In genomic region chr2:24015562-24016375, GRCh38 we compare ENCODE assay signal across 1 cellular context.
A peak's percentile ranks its signal among the peaks of the same experiment; 100 is the strongest.
TF ChIP-seq lines count a peak whose summit lies in the region.

No MANE protein-coding gene starts in this region.

TF ChIP-seq in HepG2, 621 proteins besides CTCF, POLR2A, EP300 and RAD21 (continued from another document and continues in another):
- TF ChIP-seq ARID4A (CRISPR knock-in tag; IDR thresholded peaks at IDR 0.05; ENCODE audit: borderline replicate concordance) (peak; percentile 53; the same call in 1 of the 2 replicates), ZNF318 (CRISPR knock-in tag; IDR thresholded peaks at IDR 0.05) (no peak), ZNF670 (CRISPR knock-in tag; IDR thresholded peaks at IDR 0.05; ENCODE audit: borderline replicate concordance) (peak; percentile 93), KDM6A (CRISPR knock-in tag; IDR thresholded peaks at IDR 0.05; ENCODE audit: low read depth) (peak; percentile 79), ZNF766 (CRISPR knock-in tag; IDR thresholded peaks at IDR 0.05; ENCODE audit: borderline replicate concordance) (0 out of 2 replicates have a peak, but pooled peaks have one; percentile 22), NFYB (CRISPR knock-in tag; IDR thresholded peaks at IDR 0.05) (no peak), ZSCAN30 (CRISPR knock-in tag; IDR thresholded peaks at IDR 0.05) (0 out of 2 replicates have a peak, but pooled peaks have one; percentile 63), ZNF451 (CRISPR knock-in tag; IDR thresholded peaks at IDR 0.05) (peak; percentile 59; the same call in 1 of the 2 replicates), ISL2 (CRISPR knock-in tag; IDR thresholded peaks at IDR 0.05) (0 out of 2 replicates have a peak, but pooled peaks have one; percentile 29), ZSCAN25 (CRISPR knock-in tag; IDR thresholded peaks at IDR 0.05) (0 out of 2 replicates have a peak, but pooled peaks have one; percentile 40), ZNF256 (CRISPR knock-in tag; conservative IDR thresholded peaks at IDR 0.05) (no peak), PLSCR1 (CRISPR knock-in tag; IDR thresholded peaks at IDR 0.05; ENCODE audit: borderline replicate concordance) (no peak), DDIT3 (CRISPR knock-in tag; IDR thresholded peaks at IDR 0.05) (0 out of 2 replicates have a peak, but pooled peaks have one; percentile 42), ONECUT2 (CRISPR knock-in tag; IDR thresholded peaks at IDR 0.05) (no peak), SALL2 (CRISPR knock-in tag; IDR thresholded peaks at IDR 0.05) (no peak), HMGXB3 (CRISPR knock-in tag; IDR thresholded peaks at IDR 0.05; ENCODE audit: borderline replicate concordance) (peak; percentile 34; the same call in 1 of the 2 replicates), ZNF44 (CRISPR knock-in tag; IDR thresholded peaks at IDR 0.05) (no peak), PAF1 (CRISPR knock-in tag; IDR thresholded peaks at IDR 0.05) (no peak), GABPA (IDR thresholded peaks at IDR 0.05; ENCODE audit: low read depth, low read length) (no peak), GABPA (CRISPR knock-in tag; IDR thresholded peaks at IDR 0.05; ENCODE audit: low read depth) (peak; percentile 29; the same call in 1 of the 2 replicates), ZNF547 (CRISPR knock-in tag; IDR thresholded peaks at IDR 0.05) (no peak), RELA (CRISPR knock-in tag; IDR thresholded peaks at IDR 0.05) (no peak), FOXM1 (CRISPR knock-in tag; IDR thresholded peaks at IDR 0.05) (no peak), GFI1 (CRISPR knock-in tag; IDR thresholded peaks at IDR 0.05; ENCODE audit: borderline replicate concordance) (peak; percentile 87; the same call in 1 of the 2 replicates), TAF1 (CRISPR knock-in tag; IDR thresholded peaks at IDR 0.05) (peak; percentile 40; the same call in 1 of the 2 replicates), ZKSCAN1 (IDR thresholded peaks at IDR 0.05; ENCODE audit: low read length) (no peak), NPAS2 (CRISPR knock-in tag; IDR thresholded peaks at IDR 0.05; ENCODE audit: borderline replicate concordance) (no peak), BCL6 (CRISPR knock-in tag; IDR thresholded peaks at IDR 0.05) (peak; percentile 56)
- TF ChIP-seq, protein P1, sequence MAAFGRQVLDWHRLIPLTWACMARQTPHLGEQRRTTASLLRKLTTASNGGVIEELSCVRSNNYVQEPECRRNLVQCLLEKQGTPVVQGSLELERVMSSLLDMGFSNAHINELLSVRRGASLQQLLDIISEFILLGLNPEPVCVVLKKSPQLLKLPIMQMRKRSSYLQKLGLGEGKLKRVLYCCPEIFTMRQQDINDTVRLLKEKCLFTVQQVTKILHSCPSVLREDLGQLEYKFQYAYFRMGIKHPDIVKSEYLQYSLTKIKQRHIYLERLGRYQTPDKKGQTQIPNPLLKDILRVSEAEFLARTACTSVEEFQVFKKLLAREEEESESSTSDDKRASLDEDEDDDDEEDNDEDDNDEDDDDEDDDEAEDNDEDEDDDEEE (CRISPR knock-in tag; IDR thresholded peaks at IDR 0.05), result no peak
- TF ChIP-seq, protein P2, sequence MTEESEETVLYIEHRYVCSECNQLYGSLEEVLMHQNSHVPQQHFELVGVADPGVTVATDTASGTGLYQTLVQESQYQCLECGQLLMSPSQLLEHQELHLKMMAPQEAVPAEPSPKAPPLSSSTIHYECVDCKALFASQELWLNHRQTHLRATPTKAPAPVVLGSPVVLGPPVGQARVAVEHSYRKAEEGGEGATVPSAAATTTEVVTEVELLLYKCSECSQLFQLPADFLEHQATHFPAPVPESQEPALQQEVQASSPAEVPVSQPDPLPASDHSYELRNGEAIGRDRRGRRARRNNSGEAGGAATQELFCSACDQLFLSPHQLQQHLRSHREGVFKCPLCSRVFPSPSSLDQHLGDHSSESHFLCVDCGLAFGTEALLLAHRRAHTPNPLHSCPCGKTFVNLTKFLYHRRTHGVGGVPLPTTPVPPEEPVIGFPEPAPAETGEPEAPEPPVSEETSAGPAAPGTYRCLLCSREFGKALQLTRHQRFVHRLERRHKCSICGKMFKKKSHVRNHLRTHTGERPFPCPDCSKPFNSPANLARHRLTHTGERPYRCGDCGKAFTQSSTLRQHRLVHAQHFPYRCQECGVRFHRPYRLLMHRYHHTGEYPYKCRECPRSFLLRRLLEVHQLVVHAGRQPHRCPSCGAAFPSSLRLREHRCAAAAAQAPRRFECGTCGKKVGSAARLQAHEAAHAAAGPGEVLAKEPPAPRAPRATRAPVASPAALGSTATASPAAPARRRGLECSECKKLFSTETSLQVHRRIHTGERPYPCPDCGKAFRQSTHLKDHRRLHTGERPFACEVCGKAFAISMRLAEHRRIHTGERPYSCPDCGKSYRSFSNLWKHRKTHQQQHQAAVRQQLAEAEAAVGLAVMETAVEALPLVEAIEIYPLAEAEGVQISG (CRISPR knock-in tag; IDR thresholded peaks at IDR 0.05), result peak; percentile 59
- TF ChIP-seq, protein P3, sequence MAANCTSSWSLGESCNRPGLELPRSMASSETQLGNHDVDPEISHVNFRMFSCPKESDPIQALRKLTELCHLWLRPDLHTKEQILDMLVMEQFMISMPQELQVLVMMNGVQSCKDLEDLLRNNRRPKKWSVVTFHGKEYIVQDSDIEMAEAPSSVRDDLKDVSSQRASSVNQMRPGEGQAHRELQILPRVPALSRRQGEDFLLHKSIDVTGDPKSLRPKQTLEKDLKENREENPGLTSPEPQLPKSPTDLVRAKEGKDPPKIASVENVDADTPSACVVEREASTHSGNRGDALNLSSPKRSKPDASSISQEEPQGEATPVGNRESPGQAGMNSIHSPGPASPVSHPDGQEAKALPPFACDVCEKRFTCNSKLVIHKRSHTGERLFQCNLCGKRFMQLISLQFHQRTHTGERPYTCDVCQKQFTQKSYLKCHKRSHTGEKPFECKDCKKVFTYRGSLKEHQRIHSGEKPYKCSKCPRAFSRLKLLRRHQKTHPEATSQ (CRISPR knock-in tag; IDR thresholded peaks at IDR 0.05; ENCODE audit: borderline replicate concordance), result no peak
